Comparison of ENCODE assay signal across 1 cellular context in genomic region chr22:45435544-45436139, GRCh38.
TF ChIP-seq lines count a peak whose summit lies in the region.

No MANE protein-coding gene starts in this region.

TF ChIP-seq in HepG2, 621 proteins besides CTCF, POLR2A, EP300 and RAD21 (continued from another document):
- TF ChIP-seq, protein P1, sequence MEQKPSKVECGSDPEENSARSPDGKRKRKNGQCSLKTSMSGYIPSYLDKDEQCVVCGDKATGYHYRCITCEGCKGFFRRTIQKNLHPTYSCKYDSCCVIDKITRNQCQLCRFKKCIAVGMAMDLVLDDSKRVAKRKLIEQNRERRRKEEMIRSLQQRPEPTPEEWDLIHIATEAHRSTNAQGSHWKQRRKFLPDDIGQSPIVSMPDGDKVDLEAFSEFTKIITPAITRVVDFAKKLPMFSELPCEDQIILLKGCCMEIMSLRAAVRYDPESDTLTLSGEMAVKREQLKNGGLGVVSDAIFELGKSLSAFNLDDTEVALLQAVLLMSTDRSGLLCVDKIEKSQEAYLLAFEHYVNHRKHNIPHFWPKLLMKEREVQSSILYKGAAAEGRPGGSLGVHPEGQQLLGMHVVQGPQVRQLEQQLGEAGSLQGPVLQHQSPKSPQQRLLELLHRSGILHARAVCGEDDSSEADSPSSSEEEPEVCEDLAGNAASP (CRISPR knock-in tag; IDR thresholded peaks at IDR 0.05; ENCODE audit: borderline replicate concordance), result 0 out of 2 replicates have a peak, but pooled peaks have one; percentile 45
- TF ChIP-seq ZNF652 (CRISPR knock-in tag; IDR thresholded peaks at IDR 0.05; ENCODE audit: borderline replicate concordance, low read depth) (0 out of 2 replicates have a peak, but pooled peaks have one; percentile 16), ZNF337 (CRISPR knock-in tag; IDR thresholded peaks at IDR 0.05; ENCODE audit: borderline replicate concordance, low read depth) (peak; percentile 72; the same call in 1 of the 2 replicates), ZBTB7B (CRISPR knock-in tag; IDR thresholded peaks at IDR 0.05) (no peak), SRSF1 (optimal IDR thresholded peaks at IDR 0.05; ENCODE audit: low read depth, low read length) (no peak), SP5 (CRISPR knock-in tag; IDR thresholded peaks at IDR 0.05; ENCODE audit: borderline replicate concordance, low read depth) (0 out of 2 replicates have a peak, but pooled peaks have one; percentile 27), ZNF230 (CRISPR knock-in tag; IDR thresholded peaks at IDR 0.05) (0 out of 2 replicates have a peak, but pooled peaks have one; percentile 54), ZNF232 (CRISPR knock-in tag; IDR thresholded peaks at IDR 0.05; ENCODE audit: borderline replicate concordance) (peak; percentile 72; the same call in 1 of the 2 replicates), ZBED4 (CRISPR knock-in tag; IDR thresholded peaks at IDR 0.05; ENCODE audit: borderline replicate concordance) (peak; percentile 65; the same call in 1 of the 2 replicates), RARA (CRISPR knock-in tag; IDR thresholded peaks at IDR 0.05) (0 out of 2 replicates have a peak, but pooled peaks have one; percentile 27), CSRNP2 (CRISPR knock-in tag; conservative IDR thresholded peaks at IDR 0.05; ENCODE audit: low read depth) (no peak), ZNF160 (CRISPR knock-in tag; IDR thresholded peaks at IDR 0.05) (0 out of 2 replicates have a peak, but pooled peaks have one; percentile 53), HES4 (CRISPR knock-in tag; IDR thresholded peaks at IDR 0.05; ENCODE audit: borderline replicate concordance) (no peak), FOXC1 (CRISPR knock-in tag; IDR thresholded peaks at IDR 0.05; ENCODE audit: borderline replicate concordance) (peak; percentile 71; the same call in 1 of the 2 replicates), MBD4 (IDR thresholded peaks at IDR 0.05; ENCODE audit: borderline replicate concordance, low read length) (no peak), KDM5B (CRISPR knock-in tag; IDR thresholded peaks at IDR 0.05; ENCODE audit: borderline replicate concordance) (peak; percentile 38; the same call in 1 of the 2 replicates), MAZ (IDR thresholded peaks at IDR 0.05; ENCODE audit: borderline replicate concordance, low read depth, low read length) (no peak), MAZ (CRISPR knock-in tag; IDR thresholded peaks at IDR 0.05; ENCODE audit: low read depth) (peak; percentile 52; the same call in 1 of the 2 replicates), HNF4A (CRISPR knock-in tag; IDR thresholded peaks at IDR 0.05) (peak; percentile 93), ZNF672 (CRISPR knock-in tag; IDR thresholded peaks at IDR 0.05) (no peak), TSC22D2 (CRISPR knock-in tag; IDR thresholded peaks at IDR 0.05; ENCODE audit: borderline replicate concordance) (no peak), ZNF292 (CRISPR knock-in tag; IDR thresholded peaks at IDR 0.05; ENCODE audit: borderline replicate concordance, low read depth) (no peak), KLF16 (CRISPR knock-in tag; IDR thresholded peaks at IDR 0.05) (0 out of 4 replicates have a peak, but pooled peaks of 1 of the 2 experiments have one; percentile 45), LCORL (IDR thresholded peaks at IDR 0.05) (no peak), LCORL (CRISPR knock-in tag; IDR thresholded peaks at IDR 0.05) (0 out of 2 replicates have a peak, but pooled peaks have one; percentile 20), ZNF564 (CRISPR knock-in tag; IDR thresholded peaks at IDR 0.05) (0 out of 2 replicates have a peak, but pooled peaks have one; percentile 19), MIXL1 (CRISPR knock-in tag; IDR thresholded peaks at IDR 0.05) (peak; percentile 71), GATAD2A (CRISPR knock-in tag; IDR thresholded peaks at IDR 0.05) (peak; percentile 73), ESRRA (CRISPR knock-in tag; IDR thresholded peaks at IDR 0.05; ENCODE audit: low read depth) (0 out of 2 replicates have a peak, but pooled peaks have one; percentile 37), HHEX (CRISPR knock-in tag; IDR thresholded peaks at IDR 0.05) (no peak), CREB3 (CRISPR knock-in tag; IDR thresholded peaks at IDR 0.05) (no peak), ZNF205 (CRISPR knock-in tag; IDR thresholded peaks at IDR 0.05) (peak; percentile 55; the same call in 1 of the 2 replicates)
- TF ChIP-seq, protein P2, sequence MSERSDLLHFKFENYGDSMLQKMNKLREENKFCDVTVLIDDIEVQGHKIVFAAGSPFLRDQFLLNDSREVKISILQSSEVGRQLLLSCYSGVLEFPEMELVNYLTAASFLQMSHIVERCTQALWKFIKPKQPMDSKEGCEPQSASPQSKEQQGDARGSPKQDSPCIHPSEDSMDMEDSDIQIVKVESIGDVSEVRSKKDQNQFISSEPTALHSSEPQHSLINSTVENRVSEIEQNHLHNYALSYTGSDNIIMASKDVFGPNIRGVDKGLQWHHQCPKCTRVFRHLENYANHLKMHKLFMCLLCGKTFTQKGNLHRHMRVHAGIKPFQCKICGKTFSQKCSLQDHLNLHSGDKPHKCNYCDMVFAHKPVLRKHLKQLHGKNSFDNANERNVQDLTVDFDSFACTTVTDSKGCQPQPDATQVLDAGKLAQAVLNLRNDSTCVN (CRISPR knock-in tag; IDR thresholded peaks at IDR 0.05; ENCODE audit: borderline replicate concordance), result peak; percentile 67; the same call in 1 of the 2 replicates
- TF ChIP-seq, protein P3, sequence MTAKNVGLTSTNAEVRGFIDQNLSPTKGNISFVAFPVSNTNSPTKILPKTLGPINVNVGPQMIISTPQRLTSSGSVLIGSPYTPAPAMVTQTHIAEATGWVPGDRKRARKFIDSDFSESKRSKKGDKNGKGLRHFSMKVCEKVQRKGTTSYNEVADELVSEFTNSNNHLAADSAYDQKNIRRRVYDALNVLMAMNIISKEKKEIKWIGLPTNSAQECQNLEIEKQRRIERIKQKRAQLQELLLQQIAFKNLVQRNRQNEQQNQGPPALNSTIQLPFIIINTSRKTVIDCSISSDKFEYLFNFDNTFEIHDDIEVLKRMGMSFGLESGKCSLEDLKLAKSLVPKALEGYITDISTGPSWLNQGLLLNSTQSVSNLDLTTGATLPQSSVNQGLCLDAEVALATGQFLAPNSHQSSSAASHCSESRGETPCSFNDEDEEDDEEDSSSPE (CRISPR knock-in tag; IDR thresholded peaks at IDR 0.05), result peak; percentile 47; the same call in 1 of the 2 replicates
- TF ChIP-seq, protein P4, sequence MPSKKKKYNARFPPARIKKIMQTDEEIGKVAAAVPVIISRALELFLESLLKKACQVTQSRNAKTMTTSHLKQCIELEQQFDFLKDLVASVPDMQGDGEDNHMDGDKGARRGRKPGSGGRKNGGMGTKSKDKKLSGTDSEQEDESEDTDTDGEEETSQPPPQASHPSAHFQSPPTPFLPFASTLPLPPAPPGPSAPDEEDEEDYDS (CRISPR knock-in tag; IDR thresholded peaks at IDR 0.05), result peak; percentile 56
- TF ChIP-seq, protein P5, sequence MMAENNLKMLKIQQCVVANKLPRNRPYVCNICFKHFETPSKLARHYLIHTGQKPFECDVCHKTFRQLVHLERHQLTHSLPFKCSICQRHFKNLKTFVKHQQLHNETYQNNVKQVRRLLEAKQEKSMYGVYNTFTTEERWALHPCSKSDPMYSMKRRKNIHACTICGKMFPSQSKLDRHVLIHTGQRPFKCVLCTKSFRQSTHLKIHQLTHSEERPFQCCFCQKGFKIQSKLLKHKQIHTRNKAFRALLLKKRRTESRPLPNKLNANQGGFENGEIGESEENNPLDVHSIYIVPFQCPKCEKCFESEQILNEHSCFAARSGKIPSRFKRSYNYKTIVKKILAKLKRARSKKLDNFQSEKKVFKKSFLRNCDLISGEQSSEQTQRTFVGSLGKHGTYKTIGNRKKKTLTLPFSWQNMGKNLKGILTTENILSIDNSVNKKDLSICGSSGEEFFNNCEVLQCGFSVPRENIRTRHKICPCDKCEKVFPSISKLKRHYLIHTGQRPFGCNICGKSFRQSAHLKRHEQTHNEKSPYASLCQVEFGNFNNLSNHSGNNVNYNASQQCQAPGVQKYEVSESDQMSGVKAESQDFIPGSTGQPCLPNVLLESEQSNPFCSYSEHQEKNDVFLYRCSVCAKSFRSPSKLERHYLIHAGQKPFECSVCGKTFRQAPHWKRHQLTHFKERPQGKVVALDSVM (CRISPR knock-in tag; IDR thresholded peaks at IDR 0.05), result peak; percentile 47; the same call in 1 of the 2 replicates
